In genomic region chr11:19079643-19080440, GRCh38 we compare ENCODE assay signal across 12 cellular contexts. TPM values are rescaled to one million over a fixed set of nuclear protein-coding genes. Genes with fewer than 3 reads are reported as not detected.
DNase-seq lines count a peak whose midpoint lies in the region; ATAC-seq and TF ChIP-seq lines count a peak whose summit lies in the region.
"Had no signal": no experiment of that assay in that cellular context is flagged by ENCODE, and none has a peak within 500 bp of the region (broad histone marks: within the 10 kb centered on the region; RNA-seq: fewer than 3 reads in every experiment).

No MANE protein-coding gene starts in this region.

- DNase-seq in AG09319 (ENCODE audit: extremely low read depth, low read depth) (peak; percentile 73), NCI-H2196 (lab: John Stamatoyannopoulos, UW; ENCODE audit: unreplicated experiment) (peak; percentile 36), epithelial cell of proximal tubule (ENCODE audit: low read depth) (peak; percentile 56), myocyte (ENCODE audit: low read depth) (peak; percentile 84), WERI-Rb-1 (no peak), glutamatergic neuron (no peak), NOMO-1 treated with dmso at 0.1 percent for 144 hours (lab: John Stamatoyannopoulos, UW; ENCODE audit: unreplicated experiment) (no peak)
- DNase-seq: RPMI8226, transverse colon had no signal

- no peak for ATAC-seq in GM19467 (IDR thresholded peaks at IDR 0.05; ENCODE audit: unreplicated experiment)
- ATAC-seq: K562 had no signal

- TF ChIP-seq CTCF in AG09319 (IDR thresholded peaks at IDR 0.05; ENCODE audit: low read depth, low read length) = no peak
- no peak for TF ChIP-seq CTCF in epithelial cell of proximal tubule (conservative IDR thresholded peaks at IDR 0.05; ENCODE audit: low read depth, low read length)
- no peak for TF ChIP-seq CTCF in WERI-Rb-1 (IDR thresholded peaks at IDR 0.05; ENCODE audit: low read depth, low read length)
- no peak for TF ChIP-seq CTCF in glutamatergic neuron (IDR thresholded peaks at IDR 0.05; ENCODE audit: partially characterized antibody, unreplicated experiment)

- no peaks in the 10 kb centered on the region for H3K9me3 ChIP-seq in WERI-Rb-1 (ENCODE audit: severe bottlenecking)
- H3K9me3 ChIP-seq: transverse colon had no signal

- no peaks in the 10 kb centered on the region for H3K27me3 Mint-ChIP-seq in glutamatergic neuron (ENCODE audit: unreplicated experiment)

- no peaks in the 10 kb centered on the region for H3K4me1 Mint-ChIP-seq in glutamatergic neuron (ENCODE audit: low read depth, unreplicated experiment)

- H3K27me3 ChIP-seq in WERI-Rb-1 (ENCODE audit: insufficient read depth, low read depth, severe bottlenecking) = peaks cover 22% of the 10 kb centered on the region
- H3K27me3 ChIP-seq: transverse colon had no signal

- H3K9me3 Mint-ChIP-seq in glutamatergic neuron (ENCODE audit: unreplicated experiment) = peaks cover 2% of the 10 kb centered on the region

- no peak overlapping the region for H3K4me3 Mint-ChIP-seq in glutamatergic neuron (ENCODE audit: unreplicated experiment)

- H3K4me3 ChIP-seq in epithelial cell of proximal tubule (ENCODE audit: low read depth, low read length) (no peak overlapping the region), WERI-Rb-1 (ENCODE audit: low read depth, low read length) (no peak overlapping the region)
- H3K4me3 ChIP-seq: K562, transverse colon had no signal

- no peak overlapping the region for H3K27ac Mint-ChIP-seq in glutamatergic neuron (ENCODE audit: unreplicated experiment)

- H3K36me3 ChIP-seq in WERI-Rb-1 = no peaks in the 10 kb centered on the region
- H3K36me3 ChIP-seq: transverse colon had no signal

- no peak overlapping the region for H3K27ac ChIP-seq in WERI-Rb-1
- H3K27ac ChIP-seq: transverse colon had no signal

- H3K36me3 Mint-ChIP-seq in glutamatergic neuron (ENCODE audit: unreplicated experiment) = no peaks in the 10 kb centered on the region

RNA-seq across cellular contexts. Expression of gene MRGPRX2, which starts 19.3 kb away (rescaled TPM):
- not detected in 2 replicates for total RNA-seq in epithelial cell of proximal tubule
- total RNA-seq in myocyte = not detected in 2 replicates
- polyA plus RNA-seq in myocyte (2012) = not detected
- not detected for total RNA-seq in glutamatergic neuron (ENCODE audit: unreplicated experiment)
- total RNA-seq: chondrocyte, K562, transverse colon had no signal
- polyA plus RNA-seq: K562 had no signal

RNA-seq across cellular contexts. Expression of gene ZDHHC13, which starts 37.1 kb away (rescaled TPM):
- total RNA-seq in epithelial cell of proximal tubule (22.0 and 31.9 TPM in 2 replicates), myocyte (4.1 and 6.2 TPM in 2 replicates), glutamatergic neuron (ENCODE audit: unreplicated experiment) (21.9 TPM)
- 3.1 TPM for polyA plus RNA-seq in myocyte (2012)

Comparison
In these comparisons a context has a peak if more than half of its experiments do, and no peak if none do; other contexts are left out.
1. DNase-seq: peak in AG09319 (single experiment), NCI-H2196 (single experiment), epithelial cell of proximal tubule (single experiment) and myocyte (single experiment); none in WERI-Rb-1 (single experiment), glutamatergic neuron (single experiment) and NOMO-1 treated with dmso at 0.1 percent for 144 hours (single experiment).